9 cellular contexts compared by ENCODE assay signal in genomic region chrX:1482530-1482928, GRCh38. TPM values are rescaled to one million over a fixed set of nuclear protein-coding genes. Genes with fewer than 3 reads are reported as not detected.
A peak's percentile ranks its signal among the peaks of the same experiment; 100 is the strongest.
DNase-seq lines count a peak whose midpoint lies in the region; ATAC-seq and TF ChIP-seq lines count a peak whose summit lies in the region.
"Not testable (repeated sequence)": the region's sequence is repeated elsewhere in the genome, so short reads cannot be mapped to it uniquely, and the experiment has no call there.
"Had no signal": no experiment of that assay in that cellular context is flagged by ENCODE, and none has a peak within 500 bp of the region (broad histone marks: within the 10 kb centered on the region; RNA-seq: fewer than 3 reads in every experiment).

No MANE protein-coding gene starts in this region.

- not testable (repeated sequence) for H3K27me3 ChIP-seq in CD8-positive, alpha-beta T cell (ENCODE audit: insufficient read depth, low read length); SU-DHL-6 (ENCODE audit: low read length); right cardiac atrium (ENCODE audit: control insufficient read depth, insufficient read depth); osteoblast (ENCODE audit: insufficient read depth, low read length)
- peaks cover 0 to 18% (median 0%) of the 10 kb centered on the region in 3 donors for H3K27me3 ChIP-seq in stomach

- peak overlapping the region; percentile 71 for H3K4me2 ChIP-seq in SU-DHL-6 (ENCODE audit: low read depth, low read length, poor library complexity, severe bottlenecking)
- H3K4me2 ChIP-seq in osteoblast (ENCODE audit: insufficient read depth, low read length): not testable (repeated sequence)

- H3K36me3 Mint-ChIP-seq in CD8-positive, alpha-beta T cell: peaks cover 61% of the 10 kb centered on the region
- peaks cover 77% of the 10 kb centered on the region for H3K36me3 Mint-ChIP-seq in activated CD8-positive, alpha-beta T cell treated with anti-CD3 and anti-CD28 coated beads, Interleukin-2, amount 10 ng/mL, durations not matched to agents 7 days and 5 days (ENCODE audit: low read depth)
- H3K36me3 Mint-ChIP-seq in activated naive CD8-positive, alpha-beta T cell treated with anti-CD3 and anti-CD28 coated beads, Interleukin-2, amount 10 ng/mL, durations not matched to agents 7 days and 5 days: peaks cover 53% of the 10 kb centered on the region

- H3K79me2 ChIP-seq in SU-DHL-6 (ENCODE audit: insufficient read depth, low read length): peaks cover 42% of the 10 kb centered on the region
- not testable (repeated sequence) for H3K79me2 ChIP-seq in osteoblast (ENCODE audit: insufficient read depth, low read length)

- TF ChIP-seq POLR2A in stomach (IDR thresholded peaks at IDR 0.05): not testable (repeated sequence)

- H3K9me3 ChIP-seq in CD8-positive, alpha-beta T cell (ENCODE audit: low read length); SU-DHL-6 (ENCODE audit: insufficient read depth, low read length); right cardiac atrium (ENCODE audit: control insufficient read depth, low read length); osteoblast (ENCODE audit: low read depth, low read length): not testable (repeated sequence)
- H3K9me3 ChIP-seq in stomach: peaks cover 0 to 10% (median 4%) of the 10 kb centered on the region in 4 donors

- intact Hi-C loops in CD8-positive, alpha-beta T cell (cut with DNase I, micrococcal nuclease): loop anchor here in 1 of 2 experiments (5.0 kb wide), 1 partner anchor 55 kb away; the partner anchor contains the start of gene P2RY8
- intact Hi-C loops in right cardiac atrium (cut with DNase I); stomach (cut with DNase I; ENCODE audit: low total_unique reads): not testable (repeated sequence)

- ATAC-seq in CD8-positive, alpha-beta T cell; activated CD8-positive, alpha-beta T cell treated with anti-CD3 and anti-CD28 coated beads, Interleukin-2, amount 10 ng/mL, durations not matched to agents 7 days and 5 days; activated naive CD8-positive, alpha-beta T cell treated with anti-CD3 and anti-CD28 coated beads, Interleukin-2, amount 10 ng/mL, durations not matched to agents 7 days and 5 days (ENCODE audit: low read depth); right cardiac atrium: not testable (repeated sequence)

- WGBS in right cardiac atrium: no CpG with 5 or more reads among the region's 2 CpGs
- WGBS in stomach, 5 donors: no CpG with 5 or more reads among the region's 2 CpGs

- POLR2A ChIA-PET in CD8-positive, alpha-beta T cell (lab: Charles Lee); activated CD8-positive, alpha-beta T cell treated with anti-CD3 and anti-CD28 coated beads, Interleukin-2, amount 10 ng/mL, durations not matched to agents 7 days and 5 days (lab: Charles Lee); activated naive CD8-positive, alpha-beta T cell treated with anti-CD3 and anti-CD28 coated beads, Interleukin-2, amount 10 ng/mL, durations not matched to agents 7 days and 5 days (lab: Charles Lee): not testable (repeated sequence)

- H3F3A ChIP-seq in SU-DHL-6 (ENCODE audit: insufficient read depth): peaks cover 74% of the 10 kb centered on the region

- H3K27ac ChIP-seq in CD8-positive, alpha-beta T cell (ENCODE audit: low read depth, low read length): peak overlapping the region; percentile 66
- peak overlapping the region; percentile 100 for H3K27ac ChIP-seq in SU-DHL-6 (ENCODE audit: low read depth, low read length)
- H3K27ac ChIP-seq in right cardiac atrium (ENCODE audit: low read length): peak overlapping the region; percentile 70
- not testable (repeated sequence) for H3K27ac ChIP-seq in osteoblast (ENCODE audit: low read depth, low read length)
- H3K27ac ChIP-seq in stomach: peak overlapping the region in 4 of 5 donors; percentile 24 to 83 (median 64)

- H3K9ac ChIP-seq in SU-DHL-6 (ENCODE audit: low read length): peak overlapping the region; percentile 65

- H2AFZ ChIP-seq in SU-DHL-6 (ENCODE audit: low read depth, low read length, severe bottlenecking): not testable (repeated sequence)
- H2AFZ ChIP-seq in osteoblast (ENCODE audit: low read length): peak overlapping the region; percentile 5

- not testable (repeated sequence) for TF ChIP-seq CTCF in CD8-positive, alpha-beta T cell (IDR thresholded peaks at IDR 0.05); SU-DHL-6 (IDR thresholded peaks at IDR 0.05; ENCODE audit: insufficient read depth, low read length, poor library complexity, severe bottlenecking); osteoblast (IDR thresholded peaks at IDR 0.05; ENCODE audit: extremely low read depth, low read depth, low read length); stomach (IDR thresholded peaks at IDR 0.05)

- peaks cover 56% of the 10 kb centered on the region for H3K4me1 ChIP-seq in CD8-positive, alpha-beta T cell (ENCODE audit: insufficient read depth, low read length)
- H3K4me1 ChIP-seq in right cardiac atrium (ENCODE audit: control insufficient read depth, insufficient read depth, low read length); osteoblast (ENCODE audit: insufficient read depth, low read length); stomach: not testable (repeated sequence)

- H4K20me1 ChIP-seq in SU-DHL-6 (ENCODE audit: low read depth, low read length); osteoblast (ENCODE audit: insufficient read depth, low read length): not testable (repeated sequence)

- H3K27me3 Mint-ChIP-seq in CD8-positive, alpha-beta T cell (ENCODE audit: low read depth); activated CD8-positive, alpha-beta T cell treated with anti-CD3 and anti-CD28 coated beads, Interleukin-2, amount 10 ng/mL, durations not matched to agents 7 days and 5 days (ENCODE audit: low read depth); activated naive CD8-positive, alpha-beta T cell treated with anti-CD3 and anti-CD28 coated beads, Interleukin-2, amount 10 ng/mL, durations not matched to agents 7 days and 5 days: not testable (repeated sequence)

- CTCF ChIA-PET in CD8-positive, alpha-beta T cell (lab: Charles Lee); activated CD8-positive, alpha-beta T cell treated with anti-CD3 and anti-CD28 coated beads, Interleukin-2, amount 10 ng/mL, durations not matched to agents 7 days and 5 days (lab: Charles Lee): not testable (repeated sequence)

- H3K4me3 ChIP-seq in CD8-positive, alpha-beta T cell (ENCODE audit: low read depth, low read length); SU-DHL-6 (ENCODE audit: insufficient read depth, low read length, poor library complexity, severe bottlenecking); right cardiac atrium (ENCODE audit: low read length); osteoblast (ENCODE audit: insufficient read depth, low read length); stomach: not testable (repeated sequence)
- peak overlapping the region; percentile 40 for H3K4me3 ChIP-seq in Jurkat, Clone E6-1 (ENCODE audit: low read length)

- H3K9me2 ChIP-seq in SU-DHL-6 (replicated peaks; ENCODE audit: insufficient read depth, low read length): not testable (repeated sequence)

- peak overlapping the region; percentile 96 for H3K27ac Mint-ChIP-seq in CD8-positive, alpha-beta T cell
- peak overlapping the region; percentile 99 for H3K27ac Mint-ChIP-seq in activated CD8-positive, alpha-beta T cell treated with anti-CD3 and anti-CD28 coated beads, Interleukin-2, amount 10 ng/mL, durations not matched to agents 7 days and 5 days
- H3K27ac Mint-ChIP-seq in activated naive CD8-positive, alpha-beta T cell treated with anti-CD3 and anti-CD28 coated beads, Interleukin-2, amount 10 ng/mL, durations not matched to agents 7 days and 5 days: peak overlapping the region; percentile 99

- H3K9me3 Mint-ChIP-seq in CD8-positive, alpha-beta T cell: not testable (repeated sequence)
- H3K9me3 Mint-ChIP-seq in activated CD8-positive, alpha-beta T cell treated with anti-CD3 and anti-CD28 coated beads, Interleukin-2, amount 10 ng/mL, durations not matched to agents 7 days and 5 days (ENCODE audit: insufficient read depth): peaks cover 17% of the 10 kb centered on the region
- peaks cover 15% of the 10 kb centered on the region for H3K9me3 Mint-ChIP-seq in activated naive CD8-positive, alpha-beta T cell treated with anti-CD3 and anti-CD28 coated beads, Interleukin-2, amount 10 ng/mL, durations not matched to agents 7 days and 5 days

- not testable (repeated sequence) for TF ChIP-seq EP300 in stomach (IDR thresholded peaks at IDR 0.05)

- peaks cover 57% of the 10 kb centered on the region for H3K4me1 Mint-ChIP-seq in CD8-positive, alpha-beta T cell (ENCODE audit: low read depth)
- H3K4me1 Mint-ChIP-seq in activated CD8-positive, alpha-beta T cell treated with anti-CD3 and anti-CD28 coated beads, Interleukin-2, amount 10 ng/mL, durations not matched to agents 7 days and 5 days (ENCODE audit: low read depth): peaks cover 84% of the 10 kb centered on the region
- peaks cover 50% of the 10 kb centered on the region for H3K4me1 Mint-ChIP-seq in activated naive CD8-positive, alpha-beta T cell treated with anti-CD3 and anti-CD28 coated beads, Interleukin-2, amount 10 ng/mL, durations not matched to agents 7 days and 5 days

- H3K36me3 ChIP-seq in CD8-positive, alpha-beta T cell (ENCODE audit: insufficient read depth, low read length): peaks cover 23% of the 10 kb centered on the region
- peaks cover 23% of the 10 kb centered on the region for H3K36me3 ChIP-seq in SU-DHL-6 (ENCODE audit: low read length)
- not testable (repeated sequence) for H3K36me3 ChIP-seq in osteoblast (ENCODE audit: insufficient read depth, low read length); stomach

- not testable (repeated sequence) for DNase-seq in CD8-positive, alpha-beta T cell; Jurkat, Clone E6-1 (ENCODE audit: low read depth, low spot score); activated CD8-positive, alpha-beta T cell treated with anti-CD3 and anti-CD28 coated beads, Interleukin-2, amount 10 ng/mL, durations not matched to agents 7 days and 5 days; activated naive CD8-positive, alpha-beta T cell treated with anti-CD3 and anti-CD28 coated beads, Interleukin-2, amount 10 ng/mL, durations not matched to agents 7 days and 5 days; right cardiac atrium; osteoblast (ENCODE audit: insufficient read length, low spot score, missing footprints); stomach

- H3K4me3 Mint-ChIP-seq in CD8-positive, alpha-beta T cell: peak overlapping the region; percentile 64
- peak overlapping the region; percentile 82 for H3K4me3 Mint-ChIP-seq in activated CD8-positive, alpha-beta T cell treated with anti-CD3 and anti-CD28 coated beads, Interleukin-2, amount 10 ng/mL, durations not matched to agents 7 days and 5 days
- peak overlapping the region; percentile 85 for H3K4me3 Mint-ChIP-seq in activated naive CD8-positive, alpha-beta T cell treated with anti-CD3 and anti-CD28 coated beads, Interleukin-2, amount 10 ng/mL, durations not matched to agents 7 days and 5 days

RNA-seq across cellular contexts. Expression of gene ASMTL, which starts 29.8 kb away (rescaled TPM):
- 10 to 100 TPM; 55.4 to 66.8 TPM for total RNA-seq in CD8-positive, alpha-beta T cell
- polyA plus RNA-seq in Jurkat, Clone E6-1 (2012; ENCODE audit: insufficient read depth, insufficient read length): 21.7 TPM
- 10 to 100 TPM; 45.3 to 45.9 TPM for total RNA-seq in activated CD8-positive, alpha-beta T cell treated with anti-CD3 and anti-CD28 coated beads, Interleukin-2, amount 10 ng/mL, durations not matched to agents 7 days and 5 days
- total RNA-seq in activated naive CD8-positive, alpha-beta T cell treated with anti-CD3 and anti-CD28 coated beads, Interleukin-2, amount 10 ng/mL, durations not matched to agents 7 days and 5 days: 10 to 100 TPM; 39.4 to 42.2 TPM
- 10 to 100 TPM; 30.3 to 34.4 (median 34.1) TPM for total RNA-seq in right cardiac atrium
- 27.7 TPM for polyA plus RNA-seq in right cardiac atrium
- 22.4 and 24.6 TPM in 2 replicates for total RNA-seq in osteoblast
- 10 to 100 TPM in 3 of 5 donors, 1 to 10 TPM in 2; 5.8 to 45.8 (median 14.0) TPM for total RNA-seq in stomach
- 10 to 100 TPM; 14.9 to 29.3 (median 24.4) TPM for polyA plus RNA-seq in stomach

RNA-seq across cellular contexts. Expression of gene P2RY8, which starts 54.5 kb away (rescaled TPM):
- 100 to 1,000 TPM; 196 to 197 TPM for total RNA-seq in CD8-positive, alpha-beta T cell
- polyA plus RNA-seq in Jurkat, Clone E6-1 (2012; ENCODE audit: insufficient read depth, insufficient read length): 33.0 TPM
- 10 to 100 TPM; 62.9 to 65.5 TPM for total RNA-seq in activated CD8-positive, alpha-beta T cell treated with anti-CD3 and anti-CD28 coated beads, Interleukin-2, amount 10 ng/mL, durations not matched to agents 7 days and 5 days
- 10 to 100 TPM; 87.6 to 92.4 TPM for total RNA-seq in activated naive CD8-positive, alpha-beta T cell treated with anti-CD3 and anti-CD28 coated beads, Interleukin-2, amount 10 ng/mL, durations not matched to agents 7 days and 5 days
- total RNA-seq in right cardiac atrium: 1 to 10 TPM; 1.6 to 3.8 (median 2.2) TPM
- 2.2 TPM for polyA plus RNA-seq in right cardiac atrium
- total RNA-seq in osteoblast: under 0.01 TPM in 1 of 2 replicates, not detected in the other
- total RNA-seq in stomach: 1 to 10 TPM in 3 of 5 donors, not detected in 2; 1.8 to 3.3 (median 1.9) TPM
- under 1 TPM; 0.31 to 0.76 (median 0.70) TPM for polyA plus RNA-seq in stomach
- total RNA-seq: HFFc6 had no signal

Comparison
In these comparisons a context has a peak if more than half of its experiments do, and no peak if none do; other contexts are left out.
1. RNA of gene P2RY8, which starts 54.5 kb away (total RNA-seq): 196 to 197 TPM in CD8-positive, alpha-beta T cell, 87.6 to 92.4 TPM in activated naive CD8-positive, alpha-beta T cell treated with anti-CD3 and anti-CD28 coated beads, Interleukin-2, amount 10 ng/mL, durations not matched to agents 7 days and 5 days and 62.9 to 65.5 TPM in activated CD8-positive, alpha-beta T cell treated with anti-CD3 and anti-CD28 coated beads, Interleukin-2, amount 10 ng/mL, durations not matched to agents 7 days and 5 days; 1.6 to 3.8 TPM in right cardiac atrium, 1.8 to 3.3 TPM in stomach and under 0.01 TPM in osteoblast; every median in the first group is over 10 times any median in the second.
2. Peak in every context shown above with its lines, with median percentiles within 50 percentile points of each other: H3K27ac Mint-ChIP-seq and H3K4me3 Mint-ChIP-seq.